ENCODE assay signal across 17 cellular contexts in genomic region chr18:6960656-6961055, GRCh38.
DNase-seq lines count a peak whose midpoint lies in the region; ATAC-seq, FAIRE-seq and TF ChIP-seq lines count a peak whose summit lies in the region.
"Had no signal": no experiment of that assay in that cellular context is flagged by ENCODE, and none has a peak within 500 bp of the region (broad histone marks: within the 10 kb centered on the region; RNA-seq: fewer than 3 reads in every experiment).

No MANE protein-coding gene starts in this region.

- in situ Hi-C loops in ACHN (cut with HindIII; ENCODE audit: low pct_ligation_motif_present, low pct_unique_long_range_greater_than_20kb, low sequenced_read_pairs) (no loop called here), mammary epithelial cell (cut with MboI; ENCODE audit: low sequenced_read_pairs in 2 of 2) (no loop called here)

- peak overlapping the region; percentile 56 for H3K27ac ChIP-seq in mammary epithelial cell (ENCODE audit: insufficient read depth, low read depth, low read length)
- no peak overlapping the region for H3K27ac ChIP-seq in keratinocyte (ENCODE audit: control insufficient read depth, insufficient read depth, low read length)
- H3K27ac ChIP-seq: suprapubic skin had no signal

- H3K4me3 ChIP-seq in mammary epithelial cell (replicated peaks in 1 of 3; ENCODE audit: insufficient read depth in 1 of 3, low read depth in 2 of 3, low read length in 3 of 3), result no peak overlapping the region
- H3K4me3 ChIP-seq in keratinocyte (ENCODE audit: control insufficient read depth in 2 of 3, extremely low read depth in 1 of 3, insufficient read depth in 2 of 3, low read depth in 1 of 3, low read length in 3 of 3), result no peak overlapping the region
- H3K4me3 ChIP-seq: suprapubic skin had no signal

- WGBS in mammary epithelial cell (ENCODE audit: low coverage, missing lambda C conversion rate), result 0% methylated on average over 2 of the region's 2 CpGs

- TF ChIP-seq CTCF in mammary epithelial cell (conservative IDR thresholded peaks at IDR 0.05 in 1 of 2, IDR thresholded peaks at IDR 0.05 in 1 of 2; ENCODE audit: extremely low read depth in 1 of 2, insufficient read depth in 1 of 2, low read depth in 1 of 2, low read length in 2 of 2), result no peak
- no peak for TF ChIP-seq CTCF in keratinocyte (optimal IDR thresholded peaks at IDR 0.05 in 1 of 3, IDR thresholded peaks at IDR 0.05 in 1 of 3, conservative IDR thresholded peaks at IDR 0.05 in 1 of 3; ENCODE audit: extremely low read depth in 1 of 3, insufficient read depth in 2 of 3, low read length in 3 of 3)

- CTCF ChIA-PET in mammary epithelial cell (lab: Charles Lee; ENCODE audit: low non-redundant PET), result no interaction called here

- dilution Hi-C loops in mammary epithelial cell (cut with HindIII; ENCODE audit: low sequenced_read_pairs), result no loop called here
- dilution Hi-C loops in keratinocyte (cut with MboI; ENCODE audit: extremely low pct_ligation_motif_present, low sequenced_read_pairs), result no loop called here

- H4K20me1 ChIP-seq in mammary epithelial cell (ENCODE audit: insufficient read depth, low read length), result no peaks in the 10 kb centered on the region
- no peaks in the 10 kb centered on the region for H4K20me1 ChIP-seq in keratinocyte (ENCODE audit: control insufficient read depth, extremely low read depth, insufficient read depth, low read length)

- H3K4me2 ChIP-seq in mammary epithelial cell (ENCODE audit: insufficient read depth, low read depth, low read length), result peak overlapping the region; percentile 56
- H3K4me2 ChIP-seq in keratinocyte (ENCODE audit: control insufficient read depth, extremely low read depth, insufficient read depth, low read depth, low read length), result peak overlapping the region; percentile 45

- H3K36me3 ChIP-seq in mammary epithelial cell (ENCODE audit: insufficient read depth, low read length), result peaks cover 13% of the 10 kb centered on the region
- no peaks in the 10 kb centered on the region for H3K36me3 ChIP-seq in keratinocyte (ENCODE audit: control insufficient read depth in 2 of 2, extremely low read depth in 1 of 2, insufficient read depth in 2 of 2, low read length in 2 of 2)
- H3K36me3 ChIP-seq: suprapubic skin had no signal

- no peaks in the 10 kb centered on the region for H3K79me2 ChIP-seq in mammary epithelial cell (ENCODE audit: insufficient read depth, low read length)
- H3K79me2 ChIP-seq in keratinocyte (ENCODE audit: control insufficient read depth, insufficient read depth, low read length), result no peaks in the 10 kb centered on the region

- DNase-seq in ACHN (peak; percentile 27), HS-5 (ENCODE audit: low read depth) (peak; percentile 44), mammary epithelial cell (peak; percentile 85), keratinocyte (ENCODE audit: low read depth, low spot score) (peak; percentile 81), NCI-H1930 (lab: John Stamatoyannopoulos, UW) (no peak), H4 (ENCODE audit: low spot score) (no peak), HPDE6-E6E7 (ENCODE audit: extremely low spot score) (no peak)
- DNase-seq: Calu3; hippocampal formation; left ventricle myocardium superior; naive thymus-derived CD8-positive, alpha-beta T cell; NCI-H2081 treated with DMSO at 0.1 percent for 48 hours; NCI-H82; Right ventricle myocardium superior had no signal

- no peaks in the 10 kb centered on the region for H3K9me1 ChIP-seq in keratinocyte (ENCODE audit: control insufficient read depth, extremely low read depth, insufficient read depth, low read length)

- H3K4me1 ChIP-seq in mammary epithelial cell (ENCODE audit: insufficient read depth, low read length) (peaks cover 33% of the 10 kb centered on the region), keratinocyte (ENCODE audit: control insufficient read depth, extremely low read depth, insufficient read depth, low read length) (peaks cover 14% of the 10 kb centered on the region)
- H3K4me1 ChIP-seq: suprapubic skin had no signal

- no peak overlapping the region for H3K9ac ChIP-seq in mammary epithelial cell (ENCODE audit: insufficient read depth, low read length)
- no peak overlapping the region for H3K9ac ChIP-seq in keratinocyte (ENCODE audit: control insufficient read depth, extremely low read depth, insufficient read depth, low read length)

- BruUV-seq in mammary epithelial cell (replicated peaks; lab: Mats Ljungman, UMichigan), result no TSS peak

- no peaks in the 10 kb centered on the region for H3K9me3 ChIP-seq in mammary epithelial cell (replicated peaks; ENCODE audit: insufficient read depth, low read length)
- no peaks in the 10 kb centered on the region for H3K9me3 ChIP-seq in keratinocyte (ENCODE audit: control insufficient read depth, low read depth, low read length)
- H3K9me3 ChIP-seq: suprapubic skin had no signal

- intact Hi-C loops in mammary epithelial cell (cut with micrococcal nuclease), result loop anchor here (2.0 kb wide), 1 partner anchor 34 kb away; no protein-coding TSS in a partner anchor

- peak; percentile 77 for FAIRE-seq in keratinocyte (lab: Jason Lieb, UNC)
- FAIRE-seq: colon had no signal

- no peak overlapping the region for H2AFZ ChIP-seq in mammary epithelial cell (ENCODE audit: low read depth, low read length)
- H2AFZ ChIP-seq in keratinocyte (ENCODE audit: control insufficient read depth, low read length), result no peak overlapping the region

- H3K27me3 ChIP-seq in mammary epithelial cell (ENCODE audit: insufficient read depth, low read length) (no peaks in the 10 kb centered on the region), keratinocyte (ENCODE audit: control insufficient read depth, extremely low read depth, insufficient read depth, low read length) (no peaks in the 10 kb centered on the region)
- H3K27me3 ChIP-seq: suprapubic skin had no signal

- ATAC-seq in GM19351 (IDR thresholded peaks at IDR 0.05; ENCODE audit: unreplicated experiment), result no peak
- ATAC-seq: left ventricle myocardium superior; naive thymus-derived CD8-positive, alpha-beta T cell had no signal

Comparison
In these comparisons a context has a peak if more than half of its experiments do, and no peak if none do; other contexts are left out.
1. DNase-seq: peak in ACHN (single experiment), HS-5 (single experiment), mammary epithelial cell (single experiment) and keratinocyte (single experiment); none in NCI-H1930 (0 of 2), H4 (single experiment) and HPDE6-E6E7 (single experiment).